1 cellular context compared by ENCODE assay signal in the genomic region with DNA sequence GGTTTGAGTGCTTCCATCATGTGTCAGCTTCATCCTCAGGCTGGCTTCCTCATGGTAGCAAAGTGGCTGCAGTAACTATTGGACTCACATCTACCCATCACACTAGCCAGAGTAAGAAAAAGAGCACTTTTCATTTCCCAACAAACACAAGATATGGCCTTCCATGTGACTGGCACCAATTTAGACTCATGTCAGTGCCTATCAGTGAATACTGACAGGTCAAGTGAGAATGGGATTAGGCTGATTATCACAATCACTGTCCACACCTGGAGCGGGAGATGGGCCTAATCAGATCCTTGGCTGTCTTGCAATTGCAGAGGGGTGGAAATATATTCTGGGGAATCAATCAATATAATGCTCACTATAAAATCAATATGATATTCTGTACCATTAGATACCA.
TF ChIP-seq lines count a peak whose summit lies in the region.

No MANE protein-coding gene starts in this region.

TF ChIP-seq in GM12878, 131 proteins besides CTCF, POLR2A, EP300 and RAD21:
- TF ChIP-seq, protein P1, sequence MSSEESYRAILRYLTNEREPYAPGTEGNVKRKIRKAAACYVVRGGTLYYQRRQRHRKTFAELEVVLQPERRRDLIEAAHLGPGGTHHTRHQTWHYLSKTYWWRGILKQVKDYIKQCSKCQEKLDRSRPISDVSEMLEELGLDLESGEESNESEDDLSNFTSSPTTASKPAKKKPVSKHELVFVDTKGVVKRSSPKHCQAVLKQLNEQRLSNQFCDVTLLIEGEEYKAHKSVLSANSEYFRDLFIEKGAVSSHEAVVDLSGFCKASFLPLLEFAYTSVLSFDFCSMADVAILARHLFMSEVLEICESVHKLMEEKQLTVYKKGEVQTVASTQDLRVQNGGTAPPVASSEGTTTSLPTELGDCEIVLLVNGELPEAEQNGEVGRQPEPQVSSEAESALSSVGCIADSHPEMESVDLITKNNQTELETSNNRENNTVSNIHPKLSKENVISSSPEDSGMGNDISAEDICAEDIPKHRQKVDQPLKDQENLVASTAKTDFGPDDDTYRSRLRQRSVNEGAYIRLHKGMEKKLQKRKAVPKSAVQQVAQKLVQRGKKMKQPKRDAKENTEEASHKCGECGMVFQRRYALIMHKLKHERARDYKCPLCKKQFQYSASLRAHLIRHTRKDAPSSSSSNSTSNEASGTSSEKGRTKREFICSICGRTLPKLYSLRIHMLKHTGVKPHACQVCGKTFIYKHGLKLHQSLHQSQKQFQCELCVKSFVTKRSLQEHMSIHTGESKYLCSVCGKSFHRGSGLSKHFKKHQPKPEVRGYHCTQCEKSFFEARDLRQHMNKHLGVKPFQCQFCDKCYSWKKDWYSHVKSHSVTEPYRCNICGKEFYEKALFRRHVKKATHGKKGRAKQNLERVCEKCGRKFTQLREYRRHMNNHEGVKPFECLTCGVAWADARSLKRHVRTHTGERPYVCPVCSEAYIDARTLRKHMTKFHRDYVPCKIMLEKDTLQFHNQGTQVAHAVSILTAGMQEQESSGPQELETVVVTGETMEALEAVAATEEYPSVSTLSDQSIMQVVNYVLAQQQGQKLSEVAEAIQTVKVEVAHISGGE (CRISPR knock-in tag; IDR thresholded peaks at IDR 0.05): no peak
- no peak for TF ChIP-seq ZNF384 (IDR thresholded peaks at IDR 0.05; ENCODE audit: borderline replicate concordance, low read depth, low read length)
- TF ChIP-seq TARDBP (IDR thresholded peaks at IDR 0.05; ENCODE audit: borderline replicate concordance): no peak
- no peak for TF ChIP-seq EED (IDR thresholded peaks at IDR 0.05; ENCODE audit: low read depth)
- TF ChIP-seq KLF5 (IDR thresholded peaks at IDR 0.05; ENCODE audit: partially characterized antibody): no peak
